9 cellular contexts compared by ENCODE assay signal in genomic region chr3:133506215-133506901, GRCh38.
DNase-seq lines count a peak whose midpoint lies in the region; ATAC-seq, FAIRE-seq and TF ChIP-seq lines count a peak whose summit lies in the region.
"Had no signal": no experiment of that assay in that cellular context is flagged by ENCODE, and none has a peak within 500 bp of the region (broad histone marks: within the 10 kb centered on the region; RNA-seq: fewer than 3 reads in every experiment).

No MANE protein-coding gene starts in this region.

- H3K36me3 ChIP-seq in mucosa of descending colon (ENCODE audit: low read depth) (no peaks in the 10 kb centered on the region), SK-N-SH (replicated peaks in 1 of 2; ENCODE audit: control insufficient read depth in 1 of 2, insufficient read depth in 2 of 2, low read length in 1 of 2) (no peaks in the 10 kb centered on the region)

- no peak for TF ChIP-seq POLR2A in A549 (IDR thresholded peaks at IDR 0.05; ENCODE audit: low read length)

- ATAC-seq in A549 (no peak), GM19035 (IDR thresholded peaks at IDR 0.05; ENCODE audit: unreplicated experiment) (peak; percentile 94), HG03108 (IDR thresholded peaks at IDR 0.05; ENCODE audit: unreplicated experiment) (peak; percentile 92), mucosa of descending colon (peak; percentile 89)

- CTCF ChIA-PET in A549 (lab: Yijun Ruan, JAX), result interaction anchor here (0.7 kb wide), 1 partner anchor 49 kb away, joined by 3 read pairs; no protein-coding TSS in a partner anchor
- CTCF ChIA-PET in SK-N-SH (lab: Yijun Ruan, JAX), result no interaction called here

- H3K79me2 ChIP-seq in SK-N-SH (ENCODE audit: insufficient read depth), result no peaks in the 10 kb centered on the region

- intact Hi-C loops in mucosa of descending colon (cut with DNase I, micrococcal nuclease), result no loop called here

- no peaks in the 10 kb centered on the region for H3K9me2 ChIP-seq in SK-N-SH

- H4K20me1 ChIP-seq in SK-N-SH (ENCODE audit: insufficient read depth), result no peaks in the 10 kb centered on the region

- no peak for TF ChIP-seq RAD21 in A549 (conservative IDR thresholded peaks at IDR 0.05 in 1 of 2, IDR thresholded peaks at IDR 0.05 in 1 of 2)
- TF ChIP-seq RAD21 in SK-N-SH (IDR thresholded peaks at IDR 0.05; ENCODE audit: low read length), result no peak

- H3K4me3 ChIP-seq in A549, result no peak overlapping the region
- no peak overlapping the region for H3K4me3 ChIP-seq in mucosa of descending colon
- no peak overlapping the region for H3K4me3 ChIP-seq in SK-N-SH (ENCODE audit: low read depth in 2 of 2, low read length in 1 of 2)

- no peak for FAIRE-seq in A549 (lab: Jason Lieb, UNC)
- FAIRE-seq: G401.6 had no signal

- WGBS in A549 (ENCODE audit: missing lambda C conversion rate), result 54% methylated on average over 9 of the region's 9 CpGs
- 51% methylated on average over 9 of the region's 9 CpGs for WGBS in SK-N-SH (ENCODE audit: low lambda C conversion rate)

- TF ChIP-seq CTCF in A549 (IDR thresholded peaks at IDR 0.05) (no peak), mucosa of descending colon (IDR thresholded peaks at IDR 0.05) (no peak), SK-N-SH (IDR thresholded peaks at IDR 0.05) (no peak)

- no peaks in the 10 kb centered on the region for H3F3A ChIP-seq in SK-N-SH (replicated peaks; ENCODE audit: insufficient read depth)

- no peak for DNase-seq in A549 (ENCODE audit: low read depth in 1 of 2, low spot score in 1 of 2)
- peak; percentile 47 to 48 for DNase-seq in activated T-cell treated with anti-CD3 and anti-CD28 coated beads, Interleukin-2, amount 50 U/mL, for 48 hours
- no peak for DNase-seq in mucosa of descending colon
- DNase-seq in SK-N-SH, result no peak
- no peak for DNase-seq in retina
- no peak for DNase-seq in amniotic stem cell (lab: John Stamatoyannopoulos, UW)

- peaks cover 3% of the 10 kb centered on the region; the same call in 1 of the 2 replicates for H3K27me3 ChIP-seq in SK-N-SH (ENCODE audit: insufficient read depth)

- H2AFZ ChIP-seq in SK-N-SH (ENCODE audit: low read depth), result no peak overlapping the region

- H3K27ac ChIP-seq in A549 (no peak overlapping the region), SK-N-SH (ENCODE audit: low read depth in 2 of 2, low read length in 1 of 2) (no peak overlapping the region)

- TF ChIP-seq EP300 in A549 (IDR thresholded peaks at IDR 0.05), result no peak
- TF ChIP-seq EP300 in SK-N-SH (IDR thresholded peaks at IDR 0.05; ENCODE audit: borderline replicate concordance in 1 of 2, low read depth in 1 of 2, low read length in 1 of 2), result no peak

- H3K4me2 ChIP-seq in A549 (peak overlapping the region; percentile 36), SK-N-SH (no peak overlapping the region)

- H3K9me3 ChIP-seq in A549, result no peaks in the 10 kb centered on the region
- no peaks in the 10 kb centered on the region for H3K9me3 ChIP-seq in mucosa of descending colon
- H3K9me3 ChIP-seq in SK-N-SH, result no peaks in the 10 kb centered on the region

- no peak overlapping the region for H3K9ac ChIP-seq in SK-N-SH

- POLR2A ChIA-PET in A549 (lab: Yijun Ruan, JAX), result no interaction called here
- POLR2A ChIA-PET in SK-N-SH (lab: Yijun Ruan, JAX), result no interaction called here

- H3K4me1 ChIP-seq in A549 (0 out of 3 replicates have a peak, but pooled peaks cover 5% of the 10 kb centered on the region), mucosa of descending colon (ENCODE audit: low read depth) (peaks cover 3% of the 10 kb centered on the region), SK-N-SH (ENCODE audit: control insufficient read depth in 1 of 2, insufficient read depth in 2 of 2, low read depth in 1 of 2, low read length in 1 of 2) (no peaks in the 10 kb centered on the region)

TF ChIP-seq in A549, 52 proteins besides CTCF, POLR2A, EP300 and RAD21:
- TF ChIP-seq MAFK (IDR thresholded peaks at IDR 0.05; ENCODE audit: partially characterized antibody), result peak; percentile 90
- TF ChIP-seq HDAC2 (IDR thresholded peaks at IDR 0.05), result no peak
TF ChIP-seq in A549: peak in this region for 1.

TF ChIP-seq in SK-N-SH, 30 proteins besides CTCF, POLR2A, EP300 and RAD21:
- no peak for TF ChIP-seq FOXJ3 (CRISPR knock-in tag; IDR thresholded peaks at IDR 0.05)
- TF ChIP-seq MAX (IDR thresholded peaks at IDR 0.05; ENCODE audit: low read depth), result no peak
- TF ChIP-seq YY1 (IDR thresholded peaks at IDR 0.05; ENCODE audit: low read depth), result no peak
- TF ChIP-seq IRF3 (IDR thresholded peaks at IDR 0.05; ENCODE audit: low read depth, low read length), result no peak

Comparison
In these comparisons a context has a peak if more than half of its experiments do, and no peak if none do; other contexts are left out.
1. ATAC-seq: peak in GM19035 (single experiment), HG03108 (single experiment) and mucosa of descending colon (single experiment); none in A549 (0 of 2).
2. DNase-seq: peak in activated T-cell treated with anti-CD3 and anti-CD28 coated beads, Interleukin-2, amount 50 U/mL, for 48 hours (2 of 2); none in A549 (0 of 2), mucosa of descending colon (0 of 3), SK-N-SH (single experiment), retina (single experiment) and amniotic stem cell (single experiment).